In the genomic region with DNA sequence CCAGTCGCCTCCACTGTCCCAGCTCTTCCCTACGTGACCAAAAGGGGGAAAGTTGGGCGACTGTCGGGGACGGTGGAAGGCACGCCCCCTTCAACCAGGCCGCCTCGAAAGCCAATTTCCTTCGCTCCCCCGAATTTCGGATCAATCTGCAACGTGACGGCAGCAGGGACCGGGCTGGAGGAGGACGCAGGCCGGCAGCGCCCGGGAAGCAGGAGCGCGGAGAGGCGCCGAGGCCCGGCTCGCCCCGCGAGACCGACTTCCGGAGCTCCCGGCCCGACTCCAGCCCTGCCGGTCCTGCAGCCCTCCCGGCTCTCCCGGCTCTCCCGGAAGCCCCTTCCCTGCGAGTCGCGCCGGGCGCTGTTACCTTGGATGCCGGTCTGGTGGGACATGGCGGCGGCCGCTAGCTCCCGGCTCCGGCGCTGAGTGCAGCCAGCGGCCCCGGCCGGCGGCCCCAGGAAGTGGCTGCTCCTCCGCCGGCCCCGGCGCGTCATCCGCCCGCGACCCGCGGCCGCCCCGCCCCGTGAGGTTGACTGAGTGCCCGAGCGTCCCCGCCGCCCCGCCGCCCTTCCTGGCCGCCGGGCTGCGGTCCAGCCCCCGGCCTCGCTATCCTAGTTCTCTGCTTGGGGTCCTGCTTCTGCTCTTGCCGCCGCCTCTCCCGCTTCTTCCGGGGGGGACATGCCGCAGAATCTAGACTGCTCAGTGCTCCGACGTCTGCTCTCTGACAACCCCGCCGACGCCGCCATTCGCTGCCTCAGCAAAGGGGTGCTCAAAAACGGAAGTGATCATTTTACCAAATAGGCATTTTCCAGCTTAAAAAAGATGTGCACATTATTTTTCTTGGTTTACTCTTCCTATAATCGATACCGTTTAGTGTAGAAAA, we compare ENCODE assay signal across 8 cellular contexts. TPM values are rescaled to one million over a fixed set of nuclear protein-coding genes. Genes with fewer than 3 reads are reported as not detected.
DNase-seq lines count a peak whose midpoint lies in the region; ATAC-seq and TF ChIP-seq lines count a peak whose summit lies in the region.

TSS of gene TWF1 (minus strand) at position 461 of the 880 bp plus-strand sequence. CDS start at position 389, 72 bp downstream.

- DNase-seq in NCI-H128 (lab: John Stamatoyannopoulos, UW; ENCODE audit: unreplicated experiment) (peak; percentile 64), anterior cingulate cortex (lab: John Stamatoyannopoulos, UW) (peak; percentile 3 to 90 (median 80)), right cardiac atrium (peak; percentile 88 to 96 (median 96)), renal cortical epithelial cell (ENCODE audit: low read depth) (peak; percentile 26), aorta (peak; percentile 92 to 97)

- intact Hi-C loops in T-helper 2 cell treated with Interferon-gamma antibody and Interleukin-4, amounts not matched to agents 100 ng/mL and 5 ng/mL, for 36 hours (cut with micrococcal nuclease), result loop anchor here (1.0 to 10.0 kb wide), 7 partner anchors 23 to 1921 kb away; partner anchors contain the start of genes ARID2, NELL2, PPHLN1 and TMEM117
- intact Hi-C loops in right cardiac atrium (cut with DNase I), result loop anchor here in 2 of 4 donors (10.0 kb wide), 1 partner anchor 69 kb away; no protein-coding TSS in a partner anchor
- intact Hi-C loops in aorta (cut with DNase I), result loop anchor here (1.0 to 10.0 kb wide), 3 partner anchors 30 to 79 kb away; partner anchors contain the start of gene TMEM117 (in 1 of the 2)

- TF ChIP-seq POLR2A in GM15510 (IDR thresholded peaks at IDR 0.05; ENCODE audit: borderline replicate concordance, extremely low read depth, insufficient read length), result peak; percentile 96

- H3K9me3 ChIP-seq in right cardiac atrium (ENCODE audit: control insufficient read depth, low read length) (no peaks in the 10 kb centered on the region), aorta (ENCODE audit: control insufficient read depth, low read length) (no peaks in the 10 kb centered on the region)

- WGBS in right cardiac atrium, result under 1% methylated on average over 89 of the region's 89 CpGs
- WGBS in aorta, 2 donors, result 0 to 1% methylated on average over 65 to 89 of the region's 89 CpGs

- H3K27ac ChIP-seq in right cardiac atrium (ENCODE audit: low read length), result peak within 1 kb of the TSS; percentile 99
- peak within 1 kb of the TSS; percentile 69 to 91 for H3K27ac ChIP-seq in aorta (ENCODE audit: low read depth in 1 of 2, low read length in 2 of 2)

- no peaks in the 10 kb centered on the region for H3K4me1 ChIP-seq in right cardiac atrium (ENCODE audit: control insufficient read depth, insufficient read depth, low read length)
- no peaks in the 10 kb centered on the region for H3K4me1 ChIP-seq in aorta (ENCODE audit: control insufficient read depth in 1 of 2, insufficient read depth in 2 of 2, low read length in 2 of 2)

- ATAC-seq in HG02763 (IDR thresholded peaks at IDR 0.05; ENCODE audit: unreplicated experiment) (peak; percentile 96), right cardiac atrium (peak; percentile 100), aorta (ENCODE audit: low FRiP score) (peak; percentile 99)

- H3K36me3 ChIP-seq in aorta (ENCODE audit: control insufficient read depth in 1 of 2, insufficient read depth in 2 of 2, low read length in 1 of 2), result no peaks in the 10 kb centered on the region

- H3K4me3 ChIP-seq in right cardiac atrium (ENCODE audit: low read length) (peak within 1 kb of the TSS; percentile 81), aorta (ENCODE audit: low read length in 2 of 2) (peak within 1 kb of the TSS; percentile 84 to 89)

- H3K27me3 ChIP-seq in right cardiac atrium (ENCODE audit: control insufficient read depth, insufficient read depth) (no peaks in the 10 kb centered on the region), aorta (ENCODE audit: control insufficient read depth in 1 of 2, insufficient read depth in 2 of 2, low read length in 1 of 2) (no peaks in the 10 kb centered on the region)

RNA-seq across cellular contexts. Expression of gene TWF1, which starts in this region (rescaled TPM):
- total RNA-seq in T-helper 2 cell treated with Interferon-gamma antibody and Interleukin-4, amounts not matched to agents 100 ng/mL and 5 ng/mL, for 36 hours, result 28.6 and 32.2 TPM in 2 replicates
- total RNA-seq in right cardiac atrium (10 to 100 TPM; 13.0 to 30.5 (median 20.1) TPM), renal cortical epithelial cell (155 and 335 TPM in 2 replicates), aorta (10 to 100 TPM; 52.5 to 53.7 TPM)
- polyA plus RNA-seq in right cardiac atrium (14.3 TPM), aorta (10 to 100 TPM; 38.4 to 84.5 TPM)

Comparison
In these comparisons a context has a peak if more than half of its experiments do, and no peak if none do; other contexts are left out.
1. Peak in every context shown above with its lines: DNase-seq, ATAC-seq, H3K4me3 ChIP-seq and H3K27ac ChIP-seq.
2. DNase-seq: peak in every context shown above with its lines; median percentile 96 in right cardiac atrium; 94 in aorta; 80 in anterior cingulate cortex; 64 in NCI-H128; 26 in renal cortical epithelial cell.